In genomic region chr7:90708841-90709317, GRCh38 we compare ENCODE assay signal across 8 cellular contexts.
DNase-seq lines count a peak whose midpoint lies in the region; ATAC-seq and TF ChIP-seq lines count a peak whose summit lies in the region.

No MANE protein-coding gene starts in this region.

- H2AFZ ChIP-seq in DND-41 (ENCODE audit: low read depth, low read length) (no peak overlapping the region), fibroblast of lung (ENCODE audit: low read length) (no peak overlapping the region), trophoblast cell (ENCODE audit: insufficient read depth, low read length, poor library complexity) (no peak overlapping the region)

- no peaks in the 10 kb centered on the region for H4K20me1 ChIP-seq in DND-41 (ENCODE audit: insufficient read depth, low read length)
- no peaks in the 10 kb centered on the region for H4K20me1 ChIP-seq in fibroblast of lung (ENCODE audit: control insufficient read depth, extremely low read depth, insufficient read depth, low read length)

- no peaks in the 10 kb centered on the region for H3K79me1 ChIP-seq in trophoblast cell (ENCODE audit: low read length)

- H3K4me1 ChIP-seq in DND-41 (ENCODE audit: insufficient read depth, low read length) (no peaks in the 10 kb centered on the region), fibroblast of lung (ENCODE audit: control insufficient read depth, extremely low read depth, insufficient read depth, low read length) (peaks cover 9% of the 10 kb centered on the region), trophoblast cell (ENCODE audit: control insufficient read depth in 1 of 2, insufficient read depth in 2 of 2, low read length in 2 of 2) (no peaks in the 10 kb centered on the region)

- H4K8ac ChIP-seq in trophoblast cell (ENCODE audit: low read depth, low read length) = no peak overlapping the region

- H3K4me2 ChIP-seq in DND-41 (ENCODE audit: insufficient read depth, low read length) (no peak overlapping the region), fibroblast of lung (ENCODE audit: extremely low read depth, insufficient read depth, low read length) (peak overlapping the region; percentile 68), trophoblast cell (ENCODE audit: low read length) (no peak overlapping the region)

- H3K36me3 ChIP-seq in DND-41 (ENCODE audit: insufficient read depth, low read length) (no peaks in the 10 kb centered on the region), fibroblast of lung (ENCODE audit: control insufficient read depth, insufficient read depth, low read length) (no peaks in the 10 kb centered on the region), trophoblast cell (ENCODE audit: control insufficient read depth in 1 of 2, insufficient read depth in 2 of 2, low read length in 2 of 2) (no peaks in the 10 kb centered on the region)

- H3K27me3 ChIP-seq in DND-41 (ENCODE audit: insufficient read depth, low read length, poor library complexity) = no peaks in the 10 kb centered on the region
- H3K27me3 ChIP-seq in fibroblast of lung (ENCODE audit: control insufficient read depth, insufficient read depth, low read length) = no peaks in the 10 kb centered on the region
- H3K27me3 ChIP-seq in trophoblast cell (ENCODE audit: insufficient read depth, low read length) = no peaks in the 10 kb centered on the region

- H2AK5ac ChIP-seq in trophoblast cell (ENCODE audit: low read length) = no peak overlapping the region

- H3K9ac ChIP-seq in DND-41 (ENCODE audit: low read depth, low read length) (no peak overlapping the region), fibroblast of lung (ENCODE audit: insufficient read depth, low read length) (no peak overlapping the region), trophoblast cell (ENCODE audit: low read length) (no peak overlapping the region)

- WGBS in trophoblast cell (ENCODE audit: extremely low coverage, insufficient coverage, insufficient read length) = no CpG with 5 or more reads among the region's 5 CpGs

- H3K27ac ChIP-seq in DND-41 (ENCODE audit: low read length) (no peak overlapping the region), fibroblast of lung (ENCODE audit: insufficient read depth, low read length) (no peak overlapping the region), trophoblast cell (ENCODE audit: low read depth, low read length) (no peak overlapping the region)

- DNase-seq in DND-41 (peak; percentile 6), NOMO-1 treated with dmso at 0.1 percent for 144 hours (lab: John Stamatoyannopoulos, UW; ENCODE audit: unreplicated experiment) (peak; percentile 79), fibroblast of lung (ENCODE audit: low read depth in 2 of 2) (peak in 1 of 2 donors; percentile 32), AG08396 (ENCODE audit: low spot score) (no peak), trophoblast cell (no peak)

- H4K91ac ChIP-seq in trophoblast cell (ENCODE audit: low read depth, low read length) = no peak overlapping the region

- H3K14ac ChIP-seq in trophoblast cell (ENCODE audit: low read length) = no peak overlapping the region

- no peaks in the 10 kb centered on the region for H3K79me2 ChIP-seq in DND-41 (ENCODE audit: insufficient read depth, low read length)
- peaks cover 5% of the 10 kb centered on the region for H3K79me2 ChIP-seq in fibroblast of lung (ENCODE audit: control insufficient read depth, insufficient read depth, low read length)
- H3K79me2 ChIP-seq in trophoblast cell (ENCODE audit: control insufficient read depth, insufficient read depth, low read length, poor library complexity) = no peaks in the 10 kb centered on the region

- no peaks in the 10 kb centered on the region for H3K27me3 Mint-ChIP-seq in stimulated activated memory B cell treated with anti-CD40 and anti-IgM and Interleukin-4, amounts not matched to agents 10 μg/mL and 1 μg/mL and 100 μg/mL, for 72 hours

- peaks cover 78% of the 10 kb centered on the region for H3K4me1 Mint-ChIP-seq in stimulated activated memory B cell treated with anti-CD40 and anti-IgM and Interleukin-4, amounts not matched to agents 10 μg/mL and 1 μg/mL and 100 μg/mL, for 72 hours

- no peak overlapping the region for H2BK12ac ChIP-seq in trophoblast cell (ENCODE audit: low read length)

- ATAC-seq in DND-41 (ENCODE audit: insufficient read depth, low read depth) (no peak; the same call in 2 of the 3 replicates), GM19395 (IDR thresholded peaks at IDR 0.05; ENCODE audit: unreplicated experiment) (peak; percentile 77), HG03139 (IDR thresholded peaks at IDR 0.05; ENCODE audit: unreplicated experiment) (peak; percentile 56)
- peak; percentile 77 for ATAC-seq in stimulated activated memory B cell treated with anti-CD40 and anti-IgM and Interleukin-4, amounts not matched to agents 10 μg/mL and 1 μg/mL and 100 μg/mL, for 72 hours

- no peak overlapping the region for H3K4ac ChIP-seq in trophoblast cell (ENCODE audit: low read depth, low read length)

- H3K18ac ChIP-seq in trophoblast cell (ENCODE audit: low read length) = no peak overlapping the region

- no peak overlapping the region for H4K12ac ChIP-seq in trophoblast cell (ENCODE audit: low read depth, low read length)

- TF ChIP-seq CTCF in DND-41 (IDR thresholded peaks at IDR 0.05; ENCODE audit: borderline replicate concordance, extremely low read depth, low read length, poor library complexity, severe bottlenecking) (peak; percentile 36), fibroblast of lung (conservative IDR thresholded peaks at IDR 0.05 in 1 of 2, IDR thresholded peaks at IDR 0.05 in 1 of 2; ENCODE audit: low read depth in 1 of 2, low read length in 2 of 2) (peak; percentile 21 to 60)

- no peaks in the 10 kb centered on the region for H3K36me3 Mint-ChIP-seq in stimulated activated memory B cell treated with anti-CD40 and anti-IgM and Interleukin-4, amounts not matched to agents 10 μg/mL and 1 μg/mL and 100 μg/mL, for 72 hours

- no peak overlapping the region for H3K4me3 ChIP-seq in DND-41 (ENCODE audit: low read depth in 1 of 2, low read length in 2 of 2)
- no peak overlapping the region for H3K4me3 ChIP-seq in fibroblast of lung (replicated peaks in 1 of 4; ENCODE audit: control extremely low read depth in 1 of 4, insufficient read depth in 1 of 4, low read depth in 3 of 4, low read length in 4 of 4)
- H3K4me3 ChIP-seq in trophoblast cell (ENCODE audit: low read depth, low read length) = no peak overlapping the region

- H3K9me3 ChIP-seq in DND-41 (ENCODE audit: insufficient read depth, low read length, severe bottlenecking) (no peaks in the 10 kb centered on the region), fibroblast of lung (ENCODE audit: control insufficient read depth, insufficient read depth, low read depth, low read length) (no peaks in the 10 kb centered on the region), trophoblast cell (ENCODE audit: insufficient read depth, low read depth, low read length) (no peaks in the 10 kb centered on the region)

- H2BK5ac ChIP-seq in trophoblast cell (ENCODE audit: low read depth, low read length, poor library complexity) = no peak overlapping the region

- H3K4me3 Mint-ChIP-seq in stimulated activated memory B cell treated with anti-CD40 and anti-IgM and Interleukin-4, amounts not matched to agents 10 μg/mL and 1 μg/mL and 100 μg/mL, for 72 hours = peak overlapping the region; percentile 85

- H2BK120ac ChIP-seq in trophoblast cell (ENCODE audit: insufficient read depth, low read length, poor library complexity) = no peak overlapping the region

- H3K23ac ChIP-seq in trophoblast cell (ENCODE audit: low read length) = no peak overlapping the region

- H3K9me3 Mint-ChIP-seq in stimulated activated memory B cell treated with anti-CD40 and anti-IgM and Interleukin-4, amounts not matched to agents 10 μg/mL and 1 μg/mL and 100 μg/mL, for 72 hours = no peaks in the 10 kb centered on the region

- peak overlapping the region; percentile 92 for H3K27ac Mint-ChIP-seq in stimulated activated memory B cell treated with anti-CD40 and anti-IgM and Interleukin-4, amounts not matched to agents 10 μg/mL and 1 μg/mL and 100 μg/mL, for 72 hours

Comparison
In these comparisons a context has a peak if more than half of its experiments do, and no peak if none do; other contexts are left out.
1. DNase-seq: peak in DND-41 (single experiment) and NOMO-1 treated with dmso at 0.1 percent for 144 hours (single experiment); none in AG08396 (single experiment) and trophoblast cell (0 of 2).